Comparison of ENCODE assay signal across 2 cellular contexts in genomic region chr7:140058517-140058916, GRCh38.
TF ChIP-seq lines count a peak whose summit lies in the region.

No MANE protein-coding gene starts in this region.

TF ChIP-seq in SK-N-SH, 30 proteins besides CTCF, POLR2A, EP300 and RAD21 (continued from another document):
- TF ChIP-seq USF2 (IDR thresholded peaks at IDR 0.05; ENCODE audit: borderline replicate concordance, low read depth, low read length) (no peak), REST (IDR thresholded peaks at IDR 0.05; ENCODE audit: low read depth, low read length) (no peak), SMC3 (IDR thresholded peaks at IDR 0.05; ENCODE audit: low read depth, low read length) (no peak), CHD2 (IDR thresholded peaks at IDR 0.05; ENCODE audit: low read length, partially characterized antibody) (no peak), NFIC (IDR thresholded peaks at IDR 0.05; ENCODE audit: borderline replicate concordance) (no peak), JUND (IDR thresholded peaks at IDR 0.05) (no peak), RXRA (IDR thresholded peaks at IDR 0.05; ENCODE audit: borderline replicate concordance, low read depth) (no peak), TEAD4 (IDR thresholded peaks at IDR 0.05; ENCODE audit: borderline replicate concordance, insufficient read depth) (no peak), ELF1 (IDR thresholded peaks at IDR 0.05) (no peak), YY1 (IDR thresholded peaks at IDR 0.05; ENCODE audit: low read depth) (no peak), RCOR1 (IDR thresholded peaks at IDR 0.05; ENCODE audit: low read length) (no peak), FOXM1 (IDR thresholded peaks at IDR 0.05; ENCODE audit: low read depth) (no peak)
- TF ChIP-seq, protein P1, sequence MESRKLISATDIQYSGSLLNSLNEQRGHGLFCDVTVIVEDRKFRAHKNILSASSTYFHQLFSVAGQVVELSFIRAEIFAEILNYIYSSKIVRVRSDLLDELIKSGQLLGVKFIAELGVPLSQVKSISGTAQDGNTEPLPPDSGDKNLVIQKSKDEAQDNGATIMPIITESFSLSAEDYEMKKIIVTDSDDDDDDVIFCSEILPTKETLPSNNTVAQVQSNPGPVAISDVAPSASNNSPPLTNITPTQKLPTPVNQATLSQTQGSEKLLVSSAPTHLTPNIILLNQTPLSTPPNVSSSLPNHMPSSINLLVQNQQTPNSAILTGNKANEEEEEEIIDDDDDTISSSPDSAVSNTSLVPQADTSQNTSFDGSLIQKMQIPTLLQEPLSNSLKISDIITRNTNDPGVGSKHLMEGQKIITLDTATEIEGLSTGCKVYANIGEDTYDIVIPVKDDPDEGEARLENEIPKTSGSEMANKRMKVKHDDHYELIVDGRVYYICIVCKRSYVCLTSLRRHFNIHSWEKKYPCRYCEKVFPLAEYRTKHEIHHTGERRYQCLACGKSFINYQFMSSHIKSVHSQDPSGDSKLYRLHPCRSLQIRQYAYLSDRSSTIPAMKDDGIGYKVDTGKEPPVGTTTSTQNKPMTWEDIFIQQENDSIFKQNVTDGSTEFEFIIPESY (IDR thresholded peaks at IDR 0.05; ENCODE audit: borderline replicate concordance, low read depth): no peak
TF ChIP-seq in SK-N-SH: peak in this region for 0.

TF ChIP-seq in SK-N-SH treated with all-trans-retinoic acid at 6 μM for 48 hours, 23 proteins besides CTCF, POLR2A, EP300 and RAD21 (continued from another document):
- TF ChIP-seq, protein P2, sequence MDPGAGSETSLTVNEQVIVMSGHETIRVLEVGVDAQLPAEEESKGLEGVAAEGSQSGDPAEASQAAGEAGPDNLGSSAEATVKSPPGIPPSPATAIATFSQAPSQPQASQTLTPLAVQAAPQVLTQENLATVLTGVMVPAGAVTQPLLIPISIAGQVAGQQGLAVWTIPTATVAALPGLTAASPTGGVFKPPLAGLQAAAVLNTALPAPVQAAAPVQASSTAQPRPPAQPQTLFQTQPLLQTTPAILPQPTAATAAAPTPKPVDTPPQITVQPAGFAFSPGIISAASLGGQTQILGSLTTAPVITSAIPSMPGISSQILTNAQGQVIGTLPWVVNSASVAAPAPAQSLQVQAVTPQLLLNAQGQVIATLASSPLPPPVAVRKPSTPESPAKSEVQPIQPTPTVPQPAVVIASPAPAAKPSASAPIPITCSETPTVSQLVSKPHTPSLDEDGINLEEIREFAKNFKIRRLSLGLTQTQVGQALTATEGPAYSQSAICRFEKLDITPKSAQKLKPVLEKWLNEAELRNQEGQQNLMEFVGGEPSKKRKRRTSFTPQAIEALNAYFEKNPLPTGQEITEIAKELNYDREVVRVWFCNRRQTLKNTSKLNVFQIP (CRISPR knock-in tag; IDR thresholded peaks at IDR 0.05; ENCODE audit: borderline replicate concordance, low read depth): no peak
- no peak for TF ChIP-seq BACH2 (CRISPR knock-in tag; IDR thresholded peaks at IDR 0.05; ENCODE audit: borderline replicate concordance)
- no peak for TF ChIP-seq OSR1 (CRISPR knock-in tag; IDR thresholded peaks at IDR 0.05)
- TF ChIP-seq ZNF8 (CRISPR knock-in tag; IDR thresholded peaks at IDR 0.05): no peak
